ENCODE assay signal across 8 cellular contexts in the genomic region with DNA sequence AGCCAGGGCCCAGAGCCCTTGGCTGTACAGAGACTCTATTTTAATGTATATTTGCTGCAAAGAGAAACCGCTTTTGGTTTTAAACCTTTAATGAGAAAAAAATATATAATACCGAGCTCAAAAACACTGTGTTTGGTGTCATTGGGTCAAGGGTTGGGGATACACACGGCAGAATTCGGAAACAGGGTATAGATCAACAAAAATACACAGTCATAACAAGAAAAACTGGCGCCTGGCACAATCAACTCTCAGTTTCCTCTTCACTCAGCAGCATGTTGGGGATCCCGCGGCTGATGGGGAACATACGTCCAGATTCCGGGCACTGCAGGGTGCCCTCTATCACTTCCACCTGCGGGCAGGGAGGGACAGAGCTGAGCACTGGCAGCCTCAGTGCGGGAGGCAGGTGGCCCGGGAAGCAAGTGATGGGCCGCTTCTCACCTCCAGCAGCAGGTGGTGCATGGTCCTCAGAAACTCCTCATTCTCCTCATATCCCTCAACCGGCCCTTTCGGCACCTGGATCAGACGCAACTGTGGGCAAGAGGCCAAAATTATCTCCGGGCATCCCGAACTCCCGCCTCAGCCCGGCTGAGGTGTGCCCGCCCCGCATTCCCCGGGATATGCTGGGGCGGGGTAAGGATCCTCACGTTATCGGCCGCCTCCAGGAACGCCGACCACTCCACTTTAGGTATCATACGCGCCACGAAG. TPM values are rescaled to one million over a fixed set of nuclear protein-coding genes. Genes with fewer than 3 reads are reported as not detected.
A peak's percentile ranks its signal among the peaks of the same experiment; 100 is the strongest.
DNase-seq lines count a peak whose midpoint lies in the region; ATAC-seq and TF ChIP-seq lines count a peak whose summit lies in the region.
"Not testable (repeated sequence)": the region's sequence is repeated elsewhere in the genome, so short reads cannot be mapped to it uniquely, and the experiment has no call there.
"Had no signal": no experiment of that assay in that cellular context is flagged by ENCODE, and none has a peak within 500 bp of the region (broad histone marks: within the 10 kb centered on the region; RNA-seq: fewer than 3 reads in every experiment).

No MANE protein-coding gene starts in this region.

- H3K27me3 Mint-ChIP-seq in activated B cell treated with CpG ODN at 0.5 μM for 24 hours; central memory CD8-positive, alpha-beta T cell: not testable (repeated sequence)

- H3K9me3 Mint-ChIP-seq in activated B cell treated with CpG ODN at 0.5 μM for 24 hours; central memory CD8-positive, alpha-beta T cell: not testable (repeated sequence)

- H3K4me1 Mint-ChIP-seq in activated B cell treated with CpG ODN at 0.5 μM for 24 hours = peaks cover 29% of the 10 kb centered on the region
- peaks cover 55% of the 10 kb centered on the region for H3K4me1 Mint-ChIP-seq in central memory CD8-positive, alpha-beta T cell

- in situ Hi-C loops in GM13977 (cut with MboI; ENCODE audit: low pct_unique_long_range_greater_than_20kb, low sequenced_read_pairs, unreplicated experiment) = not testable (repeated sequence)

- H3K27ac Mint-ChIP-seq in activated B cell treated with CpG ODN at 0.5 μM for 24 hours = peak overlapping the region; percentile 99
- H3K27ac Mint-ChIP-seq in central memory CD8-positive, alpha-beta T cell (ENCODE audit: low read depth) = peak overlapping the region; percentile 99

- not testable (repeated sequence) for TF ChIP-seq POLR2A in ovary (IDR thresholded peaks at IDR 0.05)

- peak overlapping the region; percentile 94 for H3K4me3 Mint-ChIP-seq in activated B cell treated with CpG ODN at 0.5 μM for 24 hours
- H3K4me3 Mint-ChIP-seq in central memory CD8-positive, alpha-beta T cell = peak overlapping the region; percentile 93

- CTCF ChIA-PET in activated B cell treated with CpG ODN at 0.5 μM for 24 hours (lab: Charles Lee) = interaction anchor here (0.5 to 4.2 kb wide), 17 partner anchors 12 to 407 kb away, joined by 3 to 138 read pairs (median 11); partner anchors contain the start of genes CATSPERZ, CCDC88B, ESRRA and FERMT3

- peaks cover 57% of the 10 kb centered on the region for H3K36me3 Mint-ChIP-seq in activated B cell treated with CpG ODN at 0.5 μM for 24 hours (ENCODE audit: low read depth)
- peaks cover 34% of the 10 kb centered on the region for H3K36me3 Mint-ChIP-seq in central memory CD8-positive, alpha-beta T cell (ENCODE audit: insufficient read depth)

- peak; percentile 3 for ATAC-seq in HG03175 (IDR thresholded peaks at IDR 0.05; ENCODE audit: unreplicated experiment)
- peak; percentile 4 for ATAC-seq in activated B cell treated with CpG ODN at 0.5 μM for 24 hours (ENCODE audit: low read depth)
- ATAC-seq in central memory CD8-positive, alpha-beta T cell (replicated peaks; ENCODE audit: extremely low read depth, poor library complexity, severe bottlenecking) = not testable (repeated sequence)

- not testable (repeated sequence) for H3K4me1 ChIP-seq in iPS-15b (ENCODE audit: control insufficient read depth, insufficient read depth, low read length); ovary (ENCODE audit: insufficient read depth)

- peak overlapping the region; percentile 87 for H3K9ac ChIP-seq in iPS-15b (ENCODE audit: low read depth, low read length)

- H3K4me3 ChIP-seq in iPS-15b (ENCODE audit: low read depth, low read length) (peak overlapping the region; percentile 92), ovary (peak overlapping the region; percentile 65)

- not testable (repeated sequence) for H3K9me3 ChIP-seq in iPS-15b (ENCODE audit: control insufficient read depth, insufficient read depth, low read length); ovary

- not testable (repeated sequence) for TF ChIP-seq EP300 in ovary (IDR thresholded peaks at IDR 0.05)

- not testable (repeated sequence) for DNase-seq in GM13977 (ENCODE audit: low spot score); central memory CD8-positive, alpha-beta T cell (ENCODE audit: low spot score in 2 of 2)
- DNase-seq in NCI-H510A (lab: John Stamatoyannopoulos, UW) (peak; percentile 33), activated B cell treated with CpG ODN at 0.5 μM for 24 hours (peak; percentile 42), ovary (peak in 2 of 5 donors; percentile 61 to 70)

- not testable (repeated sequence) for H3K27me3 ChIP-seq in iPS-15b (ENCODE audit: control insufficient read depth, insufficient read depth, low read length); ovary

- WGBS in ovary, 3 donors = 4 to 6% (median 5%) methylated on average over 32 of the region's 32 CpGs

- POLR2A ChIA-PET in activated B cell treated with CpG ODN at 0.5 μM for 24 hours (lab: Charles Lee) = interaction anchor here (0.6 to 4.9 kb wide), 31 partner anchors 10 to 1951 kb away, joined by 3 to 94 read pairs (median 8); partner anchors contain the start of genes CATSPERZ, CCDC88B, ESRRA and FERMT3

- H3K27ac ChIP-seq in ovary = peak overlapping the region; percentile 81 to 99

- H3K36me3 ChIP-seq in iPS-15b (ENCODE audit: control insufficient read depth, insufficient read depth, low read length) = peaks cover 31% of the 10 kb centered on the region
- H3K36me3 ChIP-seq in ovary = not testable (repeated sequence)

- intact Hi-C loops in activated B cell treated with CpG ODN at 0.5 μM for 24 hours (cut with micrococcal nuclease) (loop anchor here (1.0 to 5.0 kb wide), 8 partner anchors 11 to 426 kb away; partner anchors contain the start of genes DNAJC4, ESRRA, GPR137 and NAA40), ovary (cut with DNase I) (loop anchor here in 1 of 4 donors (5.0 kb wide), 1 partner anchor 41 kb away; the partner anchor contains the start of gene RPS6KA4)

- peak; percentile 18 for TF ChIP-seq CTCF in GM13977 (IDR thresholded peaks at IDR 0.05; ENCODE audit: extremely low read depth, insufficient read depth, missing control alignments)
- not testable (repeated sequence) for TF ChIP-seq CTCF in activated B cell treated with CpG ODN at 0.5 μM for 24 hours (IDR thresholded peaks at IDR 0.05); ovary (IDR thresholded peaks at IDR 0.05)

RNA-seq across cellular contexts. Expression of gene TRMT112, which starts 0.6 kb away (rescaled TPM):
- total RNA-seq in activated B cell treated with CpG ODN at 0.5 μM for 24 hours (156 and 175 TPM in 2 replicates), ovary (100 to 1,000 TPM; 207 to 432 (median 275) TPM)
- polyA plus RNA-seq in ovary = 100 to 1,000 TPM; 272 to 383 TPM

RNA-seq across cellular contexts. Expression of gene PRDX5, which starts 1.1 kb away (rescaled TPM):
- 73.6 and 85.8 TPM in 2 replicates for total RNA-seq in activated B cell treated with CpG ODN at 0.5 μM for 24 hours
- total RNA-seq in ovary = 100 to 1,000 TPM; 160 to 400 (median 192) TPM
- polyA plus RNA-seq in ovary = 100 to 1,000 TPM; 272 to 334 TPM

RNA-seq across cellular contexts. Expression of gene ESRRA, which starts 11.4 kb away (rescaled TPM):
- 44.8 and 48.3 TPM in 2 replicates for total RNA-seq in activated B cell treated with CpG ODN at 0.5 μM for 24 hours
- 10 to 100 TPM in 6 of 7 donors, 1 to 10 TPM in 1; 9.2 to 17.4 (median 15.7) TPM for total RNA-seq in ovary
- polyA plus RNA-seq in ovary = 10 to 100 TPM in 1 of 2 donors, 1 to 10 TPM in 1; 2.3 to 11.9 TPM

RNA-seq across cellular contexts. Expression of gene CATSPERZ, which starts 16.6 kb away (rescaled TPM):
- total RNA-seq in activated B cell treated with CpG ODN at 0.5 μM for 24 hours (not detected in 2 replicates), ovary (not detected)
- polyA plus RNA-seq in ovary = not detected
- total RNA-seq: Right ventricle myocardium inferior had no signal

RNA-seq across cellular contexts. Expression of gene CCDC88B, which starts 23.2 kb away (rescaled TPM):
- total RNA-seq in activated B cell treated with CpG ODN at 0.5 μM for 24 hours = 180 and 201 TPM in 2 replicates
- 1 to 10 TPM; 3.4 to 7.5 (median 3.5) TPM for total RNA-seq in ovary
- polyA plus RNA-seq in ovary = 1 to 10 TPM in 1 of 2 donors, under 1 TPM in 1; 0.95 to 3.6 TPM
